In the genomic region with DNA sequence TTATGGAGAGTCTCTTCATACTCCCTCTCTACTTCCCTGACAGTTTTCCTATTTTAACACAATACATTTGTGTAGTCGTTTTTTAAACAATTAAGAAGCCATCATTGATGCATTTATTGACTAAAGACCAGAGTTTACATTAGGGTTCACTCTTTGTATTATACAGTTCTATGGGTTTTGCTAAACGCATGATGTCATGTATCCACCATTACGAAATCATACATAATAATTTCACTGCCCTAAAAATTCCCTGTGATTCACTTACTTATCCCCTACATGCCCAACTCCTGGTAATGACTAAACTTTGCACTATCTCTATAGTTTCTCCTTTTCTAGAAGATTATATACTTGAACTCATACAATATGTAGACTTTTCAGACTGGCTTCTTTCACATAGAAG, we compare ENCODE assay signal across 5 cellular contexts.
"Had no signal": no experiment of that assay in that cellular context is flagged by ENCODE, and none has a peak within 500 bp of the region (broad histone marks: within the 10 kb centered on the region; RNA-seq: fewer than 3 reads in every experiment).

No MANE protein-coding gene starts in this region.

- H3K9me3 Mint-ChIP-seq: GM23338, H9 had no signal

- H3K4me3 Mint-ChIP-seq: GM23338, H9 had no signal

- H3K27ac Mint-ChIP-seq: GM23338, H9 had no signal

- H3K4me2 ChIP-seq: GM23338 had no signal

- H2AFZ ChIP-seq: GM23338 had no signal

- DNase-seq: H9, HCEC 1CT, IMR-90 had no signal

- H3K4me3 ChIP-seq: GM23338, K562 had no signal

- H3K4me1 Mint-ChIP-seq: GM23338, H9 had no signal
